15 cellular contexts compared by ENCODE assay signal in genomic region chr1:203270448-203270847, GRCh38. TPM values are rescaled to one million over a fixed set of nuclear protein-coding genes. Genes with fewer than 3 reads are reported as not detected.
DNase-seq lines count a peak whose midpoint lies in the region; ATAC-seq and TF ChIP-seq lines count a peak whose summit lies in the region.
"Had no signal": no experiment of that assay in that cellular context is flagged by ENCODE, and none has a peak within 500 bp of the region (broad histone marks: within the 10 kb centered on the region; RNA-seq: fewer than 3 reads in every experiment).

No MANE protein-coding gene starts in this region.

- no peaks in the 10 kb centered on the region for H3K27me3 Mint-ChIP-seq in activated naive CD4-positive, alpha-beta T cell treated with anti-CD3 and anti-CD28 coated beads, Interleukin-2, amount 50 U/mL, for 24 hours
- H3K27me3 Mint-ChIP-seq in stimulated activated naive B cell treated with anti-CD40 and anti-IgM and Interleukin-4, amounts not matched to agents 10 μg/mL and 1 μg/mL and 100 μg/mL, for 72 hours, result no peaks in the 10 kb centered on the region
- H3K27me3 Mint-ChIP-seq: activated naive CD8-positive, alpha-beta T cell had no signal

- no peak for ATAC-seq in stimulated activated naive B cell treated with anti-CD40 and anti-IgM and Interleukin-4, amounts not matched to agents 10 μg/mL and 1 μg/mL and 100 μg/mL, for 72 hours (replicated peaks)

- peaks cover 10% of the 10 kb centered on the region for H3K4me1 ChIP-seq in hepatocyte (ENCODE audit: insufficient read depth)
- H3K4me1 ChIP-seq in smooth muscle cell (ENCODE audit: low read depth), result peaks cover 12% of the 10 kb centered on the region

- no peaks in the 10 kb centered on the region for H3K9me2 ChIP-seq in hepatocyte (replicated peaks; ENCODE audit: insufficient read depth)

- H4K20me1 ChIP-seq in hepatocyte (ENCODE audit: insufficient read depth, poor library complexity, severe bottlenecking) (no peaks in the 10 kb centered on the region), smooth muscle cell (ENCODE audit: low read depth) (no peaks in the 10 kb centered on the region)

- H3K79me2 ChIP-seq in hepatocyte (no peaks in the 10 kb centered on the region), smooth muscle cell (ENCODE audit: low read depth) (no peaks in the 10 kb centered on the region)

- H3K36me3 Mint-ChIP-seq in activated naive CD4-positive, alpha-beta T cell treated with anti-CD3 and anti-CD28 coated beads, Interleukin-2, amount 50 U/mL, for 24 hours, result no peaks in the 10 kb centered on the region
- H3K36me3 Mint-ChIP-seq in stimulated activated naive B cell treated with anti-CD40 and anti-IgM and Interleukin-4, amounts not matched to agents 10 μg/mL and 1 μg/mL and 100 μg/mL, for 72 hours, result no peaks in the 10 kb centered on the region
- H3K36me3 Mint-ChIP-seq: activated naive CD8-positive, alpha-beta T cell had no signal

- H3F3A ChIP-seq in smooth muscle cell (ENCODE audit: low read depth), result no peaks in the 10 kb centered on the region

- peaks cover 45% of the 10 kb centered on the region for H3K4me1 Mint-ChIP-seq in activated naive CD4-positive, alpha-beta T cell treated with anti-CD3 and anti-CD28 coated beads, Interleukin-2, amount 50 U/mL, for 24 hours
- peaks cover 34 to 68% of the 10 kb centered on the region in 2 donors for H3K4me1 Mint-ChIP-seq in stimulated activated naive B cell treated with anti-CD40 and anti-IgM and Interleukin-4, amounts not matched to agents 10 μg/mL and 1 μg/mL and 100 μg/mL, for 72 hours

- H3K9ac ChIP-seq in smooth muscle cell (ENCODE audit: low read depth), result no peak overlapping the region

- no peak overlapping the region for H3K4me3 Mint-ChIP-seq in activated naive CD4-positive, alpha-beta T cell treated with anti-CD3 and anti-CD28 coated beads, Interleukin-2, amount 50 U/mL, for 24 hours
- no peak overlapping the region for H3K4me3 Mint-ChIP-seq in stimulated activated naive B cell treated with anti-CD40 and anti-IgM and Interleukin-4, amounts not matched to agents 10 μg/mL and 1 μg/mL and 100 μg/mL, for 72 hours
- H3K4me3 Mint-ChIP-seq: activated naive CD8-positive, alpha-beta T cell had no signal

- H3K4me2 ChIP-seq in hepatocyte (no peak overlapping the region), smooth muscle cell (no peak overlapping the region)

- no peaks in the 10 kb centered on the region for H3K36me3 ChIP-seq in hepatocyte (replicated peaks; ENCODE audit: insufficient read depth, low read depth)
- no peaks in the 10 kb centered on the region for H3K36me3 ChIP-seq in smooth muscle cell (ENCODE audit: low read depth)
- H3K36me3 ChIP-seq: esophagus squamous epithelium had no signal

- H3K27ac Mint-ChIP-seq in activated naive CD4-positive, alpha-beta T cell treated with anti-CD3 and anti-CD28 coated beads, Interleukin-2, amount 50 U/mL, for 24 hours, result peak overlapping the region; percentile 2
- no peak overlapping the region for H3K27ac Mint-ChIP-seq in stimulated activated naive B cell treated with anti-CD40 and anti-IgM and Interleukin-4, amounts not matched to agents 10 μg/mL and 1 μg/mL and 100 μg/mL, for 72 hours

- peak overlapping the region; percentile 9 for H2AFZ ChIP-seq in hepatocyte
- H2AFZ ChIP-seq in smooth muscle cell (ENCODE audit: low read depth), result peak overlapping the region; percentile 59

- no peaks in the 10 kb centered on the region for H3K9me3 Mint-ChIP-seq in activated naive CD4-positive, alpha-beta T cell treated with anti-CD3 and anti-CD28 coated beads, Interleukin-2, amount 50 U/mL, for 24 hours
- H3K9me3 Mint-ChIP-seq in stimulated activated naive B cell treated with anti-CD40 and anti-IgM and Interleukin-4, amounts not matched to agents 10 μg/mL and 1 μg/mL and 100 μg/mL, for 72 hours, result no peaks in the 10 kb centered on the region

- H3K27me3 ChIP-seq in hepatocyte (no peaks in the 10 kb centered on the region), smooth muscle cell (ENCODE audit: low read depth) (no peaks in the 10 kb centered on the region)
- H3K27me3 ChIP-seq: esophagus squamous epithelium had no signal

- H3K4me3 ChIP-seq in hepatocyte (no peak overlapping the region), smooth muscle cell (no peak overlapping the region)
- H3K4me3 ChIP-seq: esophagus squamous epithelium had no signal

- no peak for TF ChIP-seq CTCF in hepatocyte (IDR thresholded peaks at IDR 0.05; ENCODE audit: poor library complexity)
- TF ChIP-seq CTCF in smooth muscle cell (IDR thresholded peaks at IDR 0.05; ENCODE audit: borderline replicate concordance, insufficient read depth, poor library complexity, severe bottlenecking), result no peak

- no peak overlapping the region for H3K27ac ChIP-seq in hepatocyte
- no peak overlapping the region for H3K27ac ChIP-seq in smooth muscle cell (ENCODE audit: low read depth)
- H3K27ac ChIP-seq: esophagus squamous epithelium had no signal

- H3K9me3 ChIP-seq in hepatocyte (ENCODE audit: low read depth) (no peaks in the 10 kb centered on the region), smooth muscle cell (replicated peaks; ENCODE audit: low read depth) (no peaks in the 10 kb centered on the region)
- H3K9me3 ChIP-seq: esophagus squamous epithelium had no signal

- 90% methylated on average over 4 of the region's 4 CpGs for WGBS in hepatocyte (ENCODE audit: low lambda C conversion rate, missing lambda C conversion rate)
- WGBS in smooth muscle cell (ENCODE audit: low lambda C conversion rate), result 83% methylated on average over 4 of the region's 4 CpGs

- no peak for DNase-seq in activated naive CD4-positive, alpha-beta T cell treated with Interleukin-2 at 50 U/mL for 16 hours
- peak; percentile 41 for DNase-seq in RPMI8226
- DNase-seq in hepatocyte (ENCODE audit: low spot score), result no peak
- DNase-seq in smooth muscle cell (lab: John Stamatoyannopoulos, UW; ENCODE audit: unreplicated experiment), result no peak
- DNase-seq in MV-4-11 (lab: John Stamatoyannopoulos, UW), result no peak
- no peak for DNase-seq in SW480 (ENCODE audit: low spot score)
- no peak for DNase-seq in stimulated activated naive B cell treated with anti-CD40 and anti-IgM and Interleukin-4, amounts not matched to agents 10 μg/mL and 1 μg/mL and 100 μg/mL, for 72 hours
- DNase-seq: esophagus squamous epithelium, kidney, NCI-H2081 had no signal

RNA-seq across cellular contexts. Expression of gene BTG2, which starts 34.9 kb away (rescaled TPM):
- total RNA-seq in hepatocyte (192 and 197 TPM in 2 replicates), smooth muscle cell (80.0 and 96.1 TPM in 2 replicates)
- polyA plus RNA-seq in hepatocyte (253 and 274 TPM in 2 replicates), smooth muscle cell (93.8 and 101 TPM in 2 replicates)

RNA-seq across cellular contexts. Expression of gene CHIT1, which starts 41.0 kb away (rescaled TPM):
- 0.20 and 0.93 TPM in 2 replicates for total RNA-seq in hepatocyte
- 0.30 and 1.1 TPM in 2 replicates for polyA plus RNA-seq in hepatocyte
- total RNA-seq in smooth muscle cell, result 0.04 TPM in 1 of 2 replicates, not detected in the other
- polyA plus RNA-seq in smooth muscle cell, result not detected in 2 replicates
- total RNA-seq: Calu3, HT1080, osteocyte had no signal
